Comparison of ENCODE assay signal across 25 cellular contexts in the genomic region with DNA sequence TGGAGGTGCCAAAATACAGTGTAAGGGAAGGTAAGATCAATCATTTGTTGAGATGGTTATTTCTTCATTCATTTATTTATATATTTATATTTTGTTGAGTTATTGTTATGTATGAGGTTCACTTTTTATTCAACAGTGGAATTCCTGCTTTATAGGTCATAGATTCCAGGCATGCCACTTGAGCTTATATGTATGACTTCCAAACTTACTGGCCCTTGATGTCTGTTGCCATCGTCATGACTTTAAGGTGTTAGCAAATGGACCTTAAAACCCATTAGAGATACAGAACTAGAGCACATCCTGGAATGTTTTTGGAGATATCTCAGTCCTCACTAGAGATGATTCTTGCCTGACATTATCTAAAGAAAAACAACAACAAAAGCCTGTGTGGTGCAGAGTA. TPM values are rescaled to one million over a fixed set of nuclear protein-coding genes. Genes with fewer than 3 reads are reported as not detected.
"Had no signal": no experiment of that assay in that cellular context is flagged by ENCODE, and none has a peak within 500 bp of the region (broad histone marks: within the 10 kb centered on the region; RNA-seq: fewer than 3 reads in every experiment).

No MANE protein-coding gene starts in this region.

- DNase-seq: cortex of kidney; effector memory CD8-positive, alpha-beta T cell; erythroblast; hypothalamus; mucosa of descending colon; naive B cell; right lobe of liver; stimulated activated CD4-positive, alpha-beta T cell treated with anti-CD3 and anti-CD28 coated beads, Interleukin-12 subunit alpha, Interleukin-12 subunit beta, amount 100 ng/mL, for 4 hours; stimulated activated CD4-positive, alpha-beta T cell treated with anti-CD3 and anti-CD28 coated beads, Interleukin-1b, Interleukin-23, amount 100 ng/mL, for 48 hours; stimulated activated CD4-positive, alpha-beta T cell treated with anti-CD3 and anti-CD28 coated beads, Interleukin-4, amount 100 ng/mL, for 1 hour; stimulated activated CD8-positive, alpha-beta memory T cell treated with anti-CD3 and anti-CD28 coated beads, Interleukin-4, amount 100 ng/mL, for 48 hours; stimulated activated naive CD4-positive, alpha-beta T cell; stimulated activated naive CD8-positive, alpha-beta T cell treated with anti-CD3 and anti-CD28 coated beads, Interleukin-15, amount 100 ng/mL, for 72 hours had no signal

- H3K36me3 Mint-ChIP-seq: memory B cell; naive B cell; natural killer cell treated with Interleukin-12 subunit alpha and Interleukin-12 subunit beta and Interleukin-15 and Interleukin-18, amount 100 ng/mL, for 72 hours had no signal

- H3K27ac ChIP-seq: parathyroid adenoma, right lobe of liver, suprapubic skin had no signal

- H3K27me3 Mint-ChIP-seq: effector memory CD8-positive, alpha-beta T cell; memory B cell; natural killer cell treated with Interleukin-12 subunit alpha and Interleukin-12 subunit beta and Interleukin-15 and Interleukin-18, amount 100 ng/mL, for 72 hours; progenitor cell of endocrine pancreas; stimulated activated naive CD8-positive, alpha-beta T cell treated with anti-CD3 and anti-CD28 coated beads, Interleukin-15, amount 100 ng/mL, for 72 hours had no signal

- FAIRE-seq: endometrium, frontal cortex, keratinocyte had no signal

- H3K9me3 ChIP-seq: mucosa of descending colon, right lobe of liver, suprapubic skin had no signal

- H3K4me2 ChIP-seq: smooth muscle cell had no signal

- H3K79me2 ChIP-seq: parathyroid adenoma had no signal

- H3K27ac Mint-ChIP-seq: effector memory CD8-positive, alpha-beta T cell; memory B cell; mesothelial cell of epicardium; naive B cell; natural killer cell treated with Interleukin-12 subunit alpha and Interleukin-12 subunit beta and Interleukin-15 and Interleukin-18, amount 100 ng/mL, for 72 hours; progenitor cell of endocrine pancreas; stimulated activated naive CD8-positive, alpha-beta T cell treated with anti-CD3 and anti-CD28 coated beads, Interleukin-15, amount 100 ng/mL, for 72 hours had no signal

- H3K4me3 ChIP-seq: lung, mucosa of descending colon, right lobe of liver, smooth muscle cell, suprapubic skin had no signal

- H3K4me1 Mint-ChIP-seq: memory B cell; mesothelial cell of epicardium; naive B cell; neural crest cell; stimulated activated naive CD8-positive, alpha-beta T cell treated with anti-CD3 and anti-CD28 coated beads, Interleukin-15, amount 100 ng/mL, for 72 hours had no signal

- H2AFZ ChIP-seq: parathyroid adenoma had no signal

- H3K4me3 Mint-ChIP-seq: effector memory CD8-positive, alpha-beta T cell; memory B cell; mesothelial cell of epicardium; naive B cell; natural killer cell treated with Interleukin-12 subunit alpha and Interleukin-12 subunit beta and Interleukin-15 and Interleukin-18, amount 100 ng/mL, for 72 hours; neural crest cell; stimulated activated naive CD8-positive, alpha-beta T cell treated with anti-CD3 and anti-CD28 coated beads, Interleukin-15, amount 100 ng/mL, for 72 hours had no signal

- H3K9ac ChIP-seq: parathyroid adenoma had no signal

- H3K27me3 ChIP-seq: right lobe of liver, suprapubic skin had no signal

- H3K4me1 ChIP-seq: parathyroid adenoma, right lobe of liver, suprapubic skin had no signal

- H3K36me3 ChIP-seq: right lobe of liver, suprapubic skin had no signal

- H3K9me3 Mint-ChIP-seq: stimulated activated naive CD8-positive, alpha-beta T cell treated with anti-CD3 and anti-CD28 coated beads, Interleukin-15, amount 100 ng/mL, for 72 hours had no signal

RNA-seq across cellular contexts. Expression of gene CCDC85A, which starts 25.9 kb away (rescaled TPM):
- total RNA-seq: natural killer cell treated with Interleukin-12 subunit alpha and Interleukin-12 subunit beta and Interleukin-15 and Interleukin-18, amount 100 ng/mL, for 72 hours had no signal
- polyA plus RNA-seq: keratinocyte had no signal
